Comparison of ENCODE assay signal across 26 cellular contexts in genomic region chrX:34879361-34879760, GRCh38.
A peak's percentile ranks its signal among the peaks of the same experiment; 100 is the strongest.
DNase-seq lines count a peak whose midpoint lies in the region; ATAC-seq, FAIRE-seq and TF ChIP-seq lines count a peak whose summit lies in the region.
"Had no signal": no experiment of that assay in that cellular context is flagged by ENCODE, and none has a peak within 500 bp of the region (broad histone marks: within the 10 kb centered on the region; RNA-seq: fewer than 3 reads in every experiment).

No MANE protein-coding gene starts in this region.

- H3K4me3 ChIP-seq in A549 (no peak overlapping the region), IMR-90 (ENCODE audit: insufficient read depth, low read depth, low read length) (no peak overlapping the region), brain microvascular endothelial cell (ENCODE audit: low read depth, low read length) (no peak overlapping the region), MG63 (no peak overlapping the region)
- H3K4me3 ChIP-seq: BLaER1, GM23338, Peyer's patch had no signal

- H4K91ac ChIP-seq in IMR-90 (ENCODE audit: insufficient read depth, low read depth, low read length): no peak overlapping the region

- H4K5ac ChIP-seq in IMR-90 (ENCODE audit: low read depth, low read length): no peak overlapping the region

- no peak for TF ChIP-seq CTCF in A549 (IDR thresholded peaks at IDR 0.05)
- no peak for TF ChIP-seq CTCF in IMR-90 (conservative IDR thresholded peaks at IDR 0.05; ENCODE audit: low read depth, low read length)
- no peak for TF ChIP-seq CTCF in brain microvascular endothelial cell (IDR thresholded peaks at IDR 0.05; ENCODE audit: low read depth, low read length, missing control alignments)

- no peak overlapping the region for H3K27ac Mint-ChIP-seq in stimulated activated naive B cell treated with anti-CD40 and anti-IgM and Interleukin-4, amounts not matched to agents 10 μg/mL and 1 μg/mL and 100 μg/mL, for 72 hours
- H3K27ac Mint-ChIP-seq: CD4-positive, CD25-positive, alpha-beta regulatory T cell; GM23338; H9 had no signal

- intact Hi-C loops in IMR-90 (cut with micrococcal nuclease): no loop called here

- no peak for TF ChIP-seq RAD21 in A549 (conservative IDR thresholded peaks at IDR 0.05 in 1 of 2, IDR thresholded peaks at IDR 0.05 in 1 of 2)
- no peak for TF ChIP-seq RAD21 in IMR-90 (IDR thresholded peaks at IDR 0.05; ENCODE audit: low read length)

- no peak overlapping the region for H3K14ac ChIP-seq in IMR-90 (replicated peaks; ENCODE audit: low read depth, low read length)

- H3K18ac ChIP-seq in IMR-90 (ENCODE audit: low read depth, low read length): no peak overlapping the region; the same call in 1 of the 2 replicates

- no peak overlapping the region; the same call in 2 of the 3 replicates for H2BK15ac ChIP-seq in IMR-90 (ENCODE audit: low read depth, low read length)

- H3K36me3 ChIP-seq in IMR-90 (ENCODE audit: control insufficient read depth, insufficient read depth, low read length): no peaks in the 10 kb centered on the region
- no peaks in the 10 kb centered on the region for H3K36me3 ChIP-seq in brain microvascular endothelial cell (replicated peaks)
- H3K36me3 ChIP-seq in MG63: no peaks in the 10 kb centered on the region
- H3K36me3 ChIP-seq: BLaER1, Peyer's patch had no signal

- peak overlapping the region in 1 of 2 experiments; percentile 53; a peak in 1 of 6 replicates for H3K27ac ChIP-seq in A549
- H3K27ac ChIP-seq in IMR-90 (ENCODE audit: insufficient read depth, low read length): 0 out of 2 replicates have a peak overlapping the region, but pooled peaks have one; percentile 30
- H3K27ac ChIP-seq in brain microvascular endothelial cell: no peak overlapping the region
- H3K27ac ChIP-seq: 22Rv1, BLaER1, Peyer's patch had no signal

- peak overlapping the region; percentile 24 for H2BK5ac ChIP-seq in IMR-90 (ENCODE audit: low read depth, low read length, poor library complexity, severe bottlenecking)

- no peaks in the 10 kb centered on the region for H4K20me1 ChIP-seq in IMR-90 (ENCODE audit: insufficient read depth, low read length)
- H4K20me1 ChIP-seq: BLaER1 had no signal

- peak in 1 of 2 experiments; percentile 7 for DNase-seq in A549 (ENCODE audit: low read depth in 1 of 2, low spot score in 1 of 2)
- peak; percentile 11 for DNase-seq in IMR-90
- peak; percentile 18 for DNase-seq in brain microvascular endothelial cell
- DNase-seq in iris pigment epithelial cell (ENCODE audit: low read depth): peak; percentile 24
- no peak for DNase-seq in stimulated activated naive B cell treated with anti-CD40 and anti-IgM and Interleukin-4, amounts not matched to agents 10 μg/mL and 1 μg/mL and 100 μg/mL, for 72 hours
- no peak for DNase-seq in cortex of kidney (lab: John Stamatoyannopoulos, UW)
- DNase-seq in RKO (ENCODE audit: low spot score): no peak
- DNase-seq in MG63: no peak
- DNase-seq: CD4-positive, CD25-positive, alpha-beta regulatory T cell; GF-D8; H9; KBM-7; NCI-H1048; NCI-H1417; NCI-H1694; NCI-H2081; NCI-H2227 treated with DMSO at 0.1 percent for 48 hours; NCI-H69; Peyer's patch; SIG-M5; SK-N-SH had no signal

- TF ChIP-seq POLR2A in A549 (IDR thresholded peaks at IDR 0.05; ENCODE audit: low read length): no peak
- no peak for TF ChIP-seq POLR2A in IMR-90 (IDR thresholded peaks at IDR 0.05; ENCODE audit: low read depth, low read length)

- no peak overlapping the region; a peak in 1 of 4 replicates for H4K8ac ChIP-seq in IMR-90 (ENCODE audit: low read depth in 2 of 2, low read length in 2 of 2)

- peak overlapping the region; percentile 9; the same call in 1 of the 2 replicates for H2BK120ac ChIP-seq in IMR-90 (ENCODE audit: low read depth, low read length)

- no peaks in the 10 kb centered on the region for H3K9me3 ChIP-seq in A549
- H3K9me3 ChIP-seq in IMR-90 (ENCODE audit: control insufficient read depth, insufficient read depth, low read length): no peaks in the 10 kb centered on the region
- no peaks in the 10 kb centered on the region for H3K9me3 ChIP-seq in MG63
- H3K9me3 ChIP-seq: BLaER1, Peyer's patch, SK-N-SH had no signal

- no peak overlapping the region for H2BK20ac ChIP-seq in IMR-90 (ENCODE audit: low read depth, low read length)

- BruUV-seq in IMR-90 (replicated peaks; lab: Mats Ljungman, UMichigan): no TSS peak

- CTCF ChIA-PET in A549 (lab: Yijun Ruan, JAX) (no interaction called here), IMR-90 (lab: Yijun Ruan, JAX) (no interaction called here)

- H3K4me1 ChIP-seq in A549: peaks cover 59% of the 10 kb centered on the region
- peaks cover 5% of the 10 kb centered on the region for H3K4me1 ChIP-seq in IMR-90 (ENCODE audit: control insufficient read depth, insufficient read depth, low read length)
- H3K4me1 ChIP-seq: BLaER1, Peyer's patch had no signal

- ATAC-seq in A549 (peak in 1 of 2 experiments; percentile 36; a peak in 1 of 6 replicates), IMR-90 (ENCODE audit: low read depth) (no peak)
- no peak for ATAC-seq in stimulated activated naive B cell treated with anti-CD40 and anti-IgM and Interleukin-4, amounts not matched to agents 10 μg/mL and 1 μg/mL and 100 μg/mL, for 72 hours (replicated peaks)
- ATAC-seq: GM23338 had no signal

- peaks cover 0 to 1% of the 10 kb centered on the region in 2 donors for H3K9me3 Mint-ChIP-seq in stimulated activated naive B cell treated with anti-CD40 and anti-IgM and Interleukin-4, amounts not matched to agents 10 μg/mL and 1 μg/mL and 100 μg/mL, for 72 hours
- H3K9me3 Mint-ChIP-seq: GM23338 had no signal

- no peaks in the 10 kb centered on the region for H3K36me3 Mint-ChIP-seq in stimulated activated naive B cell treated with anti-CD40 and anti-IgM and Interleukin-4, amounts not matched to agents 10 μg/mL and 1 μg/mL and 100 μg/mL, for 72 hours
- H3K36me3 Mint-ChIP-seq: CD4-positive, CD25-positive, alpha-beta regulatory T cell had no signal

- H3K4ac ChIP-seq in IMR-90 (ENCODE audit: low read depth, low read length): no peak overlapping the region

- H3K9me1 ChIP-seq in IMR-90 (ENCODE audit: insufficient read depth, low read length): no peaks in the 10 kb centered on the region

- no peak overlapping the region for H3K23ac ChIP-seq in IMR-90 (ENCODE audit: low read depth, low read length)

- TF ChIP-seq EP300 in A549 (IDR thresholded peaks at IDR 0.05): no peak

- H3K4me3 Mint-ChIP-seq in stimulated activated naive B cell treated with anti-CD40 and anti-IgM and Interleukin-4, amounts not matched to agents 10 μg/mL and 1 μg/mL and 100 μg/mL, for 72 hours: no peak overlapping the region
- H3K4me3 Mint-ChIP-seq: CD4-positive, CD25-positive, alpha-beta regulatory T cell; GM23338; H9 had no signal

- no peak overlapping the region for H2AK9ac ChIP-seq in IMR-90 (replicated peaks; ENCODE audit: low read depth, low read length, poor library complexity)

- in situ Hi-C loops in IMR-90 (cut with MboI; ENCODE audit: low sequenced_read_pairs): no loop called here
- in situ Hi-C loops in brain microvascular endothelial cell (cut with HindIII; ENCODE audit: low pct_ligation_motif_present, low sequenced_read_pairs): no loop called here

- dilution Hi-C loops in IMR-90 (cut with HindIII; ENCODE audit: low sequenced_read_pairs, unreplicated experiment): no loop called here

- no peak overlapping the region for H3K9ac ChIP-seq in IMR-90 (ENCODE audit: low read depth, low read length)
- H3K9ac ChIP-seq: BLaER1, SK-N-SH had no signal

- H3K79me1 ChIP-seq in IMR-90 (ENCODE audit: low read depth in 1 of 2, low read length in 2 of 2): no peaks in the 10 kb centered on the region

- H3K27me3 ChIP-seq in IMR-90 (ENCODE audit: control insufficient read depth, insufficient read depth, low read length): no peaks in the 10 kb centered on the region
- no peaks in the 10 kb centered on the region for H3K27me3 ChIP-seq in brain microvascular endothelial cell (replicated peaks)
- H3K27me3 ChIP-seq in MG63: no peaks in the 10 kb centered on the region
- H3K27me3 ChIP-seq: Peyer's patch had no signal

- peak; percentile 84 for FAIRE-seq in A549 (lab: Jason Lieb, UNC)
- FAIRE-seq: GM12891, HTR-8/SVneo had no signal

- H3K4me2 ChIP-seq in A549 (peak overlapping the region; percentile 38; the same call in 2 of the 3 replicates), IMR-90 (ENCODE audit: low read depth, low read length) (no peak overlapping the region)
- H3K4me2 ChIP-seq: BLaER1, GM23338, SK-N-SH had no signal

- H2AFZ ChIP-seq in IMR-90 (replicated peaks; ENCODE audit: low read length, poor library complexity): no peak overlapping the region
- H2AFZ ChIP-seq: GM23338 had no signal

- no peak overlapping the region for H3K56ac ChIP-seq in IMR-90 (ENCODE audit: extremely low read depth, insufficient read depth, low read length)

- POLR2A ChIA-PET in A549 (lab: Yijun Ruan, JAX) (no interaction called here), IMR-90 (lab: Charles Lee; ENCODE audit: unreplicated experiment) (no interaction called here)

- no peak overlapping the region for H2AK5ac ChIP-seq in IMR-90 (ENCODE audit: low read depth, low read length)

- H3K27me3 Mint-ChIP-seq in stimulated activated naive B cell treated with anti-CD40 and anti-IgM and Interleukin-4, amounts not matched to agents 10 μg/mL and 1 μg/mL and 100 μg/mL, for 72 hours: no peaks in the 10 kb centered on the region
- H3K27me3 Mint-ChIP-seq: CD4-positive, CD25-positive, alpha-beta regulatory T cell had no signal

- no peaks in the 10 kb centered on the region for H3K4me1 Mint-ChIP-seq in stimulated activated naive B cell treated with anti-CD40 and anti-IgM and Interleukin-4, amounts not matched to agents 10 μg/mL and 1 μg/mL and 100 μg/mL, for 72 hours
- H3K4me1 Mint-ChIP-seq: CD4-positive, CD25-positive, alpha-beta regulatory T cell had no signal

- 16% methylated on average over 1 of the region's 1 CpG for WGBS in A549 (ENCODE audit: missing lambda C conversion rate)
- no CpG with 5 or more reads among the region's 1 CpG for WGBS in IMR-90 (ENCODE audit: extremely low coverage in 2 of 2, insufficient read length in 1 of 2), 2 experiments

TF ChIP-seq in A549, 52 proteins besides CTCF, POLR2A, EP300 and RAD21 (continues in another document):
- TF ChIP-seq E2F6 (IDR thresholded peaks at IDR 0.05; ENCODE audit: borderline replicate concordance, low read depth): no peak

TF ChIP-seq in IMR-90, 13 proteins besides CTCF, POLR2A, EP300 and RAD21 (continues in another document):
- no peak for TF ChIP-seq BHLHE40 (IDR thresholded peaks at IDR 0.05; ENCODE audit: low read depth, low read length)
- TF ChIP-seq MAZ (IDR thresholded peaks at IDR 0.05; ENCODE audit: borderline replicate concordance, low read depth, low read length): no peak
- TF ChIP-seq CHD1 (IDR thresholded peaks at IDR 0.05; ENCODE audit: low read depth, low read length): no peak
- no peak for TF ChIP-seq FOS (IDR thresholded peaks at IDR 0.05; ENCODE audit: low read depth, low read length)
- no peak for TF ChIP-seq MXI1 (IDR thresholded peaks at IDR 0.05; ENCODE audit: borderline replicate concordance, low read depth, low read length)
- TF ChIP-seq RCOR1 (IDR thresholded peaks at IDR 0.05; ENCODE audit: insufficient replicate concordance, low read length): no peak
- no peak for TF ChIP-seq NFE2L2 (IDR thresholded peaks at IDR 0.05; ENCODE audit: low read depth, low read length)

Comparison
In these comparisons a context has a peak if more than half of its experiments do, and no peak if none do; other contexts are left out.
1. DNase-seq: peak in IMR-90 (single experiment), brain microvascular endothelial cell (single experiment) and iris pigment epithelial cell (single experiment); none in stimulated activated naive B cell treated with anti-CD40 and anti-IgM and Interleukin-4, amounts not matched to agents 10 μg/mL and 1 μg/mL and 100 μg/mL, for 72 hours (single experiment), cortex of kidney (single experiment), RKO (single experiment) and MG63 (single experiment).